Comparison of ENCODE assay signal across 15 cellular contexts in genomic region chrX:23195097-23195496, GRCh38.
DNase-seq lines count a peak whose midpoint lies in the region; ATAC-seq, FAIRE-seq and TF ChIP-seq lines count a peak whose summit lies in the region.
"Had no signal": no experiment of that assay in that cellular context is flagged by ENCODE, and none has a peak within 500 bp of the region (broad histone marks: within the 10 kb centered on the region; RNA-seq: fewer than 3 reads in every experiment).

No MANE protein-coding gene starts in this region.

- no peaks in the 10 kb centered on the region for H3K9me1 ChIP-seq in K562 (ENCODE audit: control insufficient read depth, insufficient read depth, low read length)

- no peaks in the 10 kb centered on the region for H3K9me2 ChIP-seq in neural cell (ENCODE audit: insufficient read depth, low read length)

- H3K36me3 ChIP-seq in HEK293 (ENCODE audit: control insufficient read depth in 2 of 2, insufficient read depth in 1 of 2, low read length in 2 of 2) (no peaks in the 10 kb centered on the region), K562 (ENCODE audit: control insufficient read depth, insufficient read depth, low read length) (no peaks in the 10 kb centered on the region), neural cell (ENCODE audit: insufficient read depth, low read length) (no peaks in the 10 kb centered on the region)

- POLR2A ChIA-PET in HEK293 (lab: Yijun Ruan, JAX) (no interaction called here), K562 (lab: Yijun Ruan, JAX) (no interaction called here)

- H3K27ac ChIP-seq in HEK293 (ENCODE audit: extremely low read depth, low read depth, low read length) = no peak overlapping the region
- no peak overlapping the region for H3K27ac ChIP-seq in K562 (ENCODE audit: extremely low read depth, low read depth, low read length)
- peak overlapping the region; percentile 58 for H3K27ac ChIP-seq in neural cell (ENCODE audit: low read length)

- TF ChIP-seq RAD21 in K562 (CRISPR knock-in tag; conservative IDR thresholded peaks at IDR 0.05 in 1 of 2, IDR thresholded peaks at IDR 0.05 in 1 of 2) (no peak), neural cell (conservative IDR thresholded peaks at IDR 0.05) (no peak)

- H3K9me3 ChIP-seq in HEK293 (ENCODE audit: control insufficient read depth, insufficient read depth, low read depth, low read length) = no peaks in the 10 kb centered on the region
- no peaks in the 10 kb centered on the region for H3K9me3 ChIP-seq in K562 (replicated peaks; ENCODE audit: control insufficient read depth, insufficient read depth, low read depth, low read length)
- no peaks in the 10 kb centered on the region for H3K9me3 ChIP-seq in neural cell (ENCODE audit: low read length)

- intact Hi-C loops in K562 (cut with micrococcal nuclease) = no loop called here

- H4K20me1 ChIP-seq in K562 (replicated peaks; ENCODE audit: control insufficient read depth, insufficient read depth, low read length) (no peaks in the 10 kb centered on the region), neural cell (ENCODE audit: insufficient read depth) (no peaks in the 10 kb centered on the region)

- no peak overlapping the region for H3K4me3 Mint-ChIP-seq in activated T-cell treated with anti-CD3 and anti-CD28 coated beads, Interleukin-2, amount 50 U/mL, for 72 hours
- H3K4me3 Mint-ChIP-seq: B cell; CD4-positive, alpha-beta T cell had no signal

- H3K4me1 ChIP-seq in HEK293 (ENCODE audit: control insufficient read depth, insufficient read depth, low read length) = no peaks in the 10 kb centered on the region
- no peaks in the 10 kb centered on the region for H3K4me1 ChIP-seq in K562 (replicated peaks in 1 of 2; ENCODE audit: control insufficient read depth in 2 of 2, insufficient read depth in 2 of 2, low read length in 2 of 2)

- H3K4me3 ChIP-seq in HEK293 (ENCODE audit: low read depth, low read length) (no peak overlapping the region), K562 (no peak overlapping the region), neural cell (ENCODE audit: low read length) (no peak overlapping the region)

- no TSS peak for BruUV-seq in K562 (replicated peaks; lab: Mats Ljungman, UMichigan)

- H3K27ac Mint-ChIP-seq in activated naive CD4-positive, alpha-beta T cell treated with anti-CD3 and anti-CD28 coated beads, Interleukin-2, amount 50 U/mL, for 72 hours = no peak overlapping the region
- H3K27ac Mint-ChIP-seq in activated T-cell treated with anti-CD3 and anti-CD28 coated beads, Interleukin-2, amount 50 U/mL, for 72 hours = no peak overlapping the region
- H3K27ac Mint-ChIP-seq: B cell; CD4-positive, alpha-beta T cell had no signal

- no peaks in the 10 kb centered on the region for H3K36me3 Mint-ChIP-seq in activated naive CD4-positive, alpha-beta T cell treated with anti-CD3 and anti-CD28 coated beads, Interleukin-2, amount 50 U/mL, for 72 hours
- H3K36me3 Mint-ChIP-seq in activated T-cell treated with anti-CD3 and anti-CD28 coated beads, Interleukin-2, amount 50 U/mL, for 72 hours (ENCODE audit: insufficient read depth in 2 of 2) = no peaks in the 10 kb centered on the region

- H3K9me3 Mint-ChIP-seq in activated naive CD4-positive, alpha-beta T cell treated with anti-CD3 and anti-CD28 coated beads, Interleukin-2, amount 50 U/mL, for 72 hours = no peaks in the 10 kb centered on the region
- no peaks in the 10 kb centered on the region for H3K9me3 Mint-ChIP-seq in activated T-cell treated with anti-CD3 and anti-CD28 coated beads, Interleukin-2, amount 50 U/mL, for 72 hours
- H3K9me3 Mint-ChIP-seq: CD4-positive, alpha-beta T cell had no signal

- TF ChIP-seq EP300 in K562 (IDR thresholded peaks at IDR 0.05; ENCODE audit: low read length) (no peak), neural cell (conservative IDR thresholded peaks at IDR 0.05; ENCODE audit: poor library complexity, severe bottlenecking) (no peak)

- H3K79me2 ChIP-seq in K562 (ENCODE audit: control insufficient read depth, insufficient read depth, low read length) = no peaks in the 10 kb centered on the region
- H3K79me2 ChIP-seq in neural cell (replicated peaks; ENCODE audit: insufficient read depth, low read length) = no peaks in the 10 kb centered on the region

- no peak for FAIRE-seq in K562 (lab: Jason Lieb, UNC)
- FAIRE-seq: A204.1 had no signal

- no peak for TF ChIP-seq POLR2A in K562 (conservative IDR thresholded peaks at IDR 0.05)

- no peak overlapping the region for H3K9ac ChIP-seq in K562 (ENCODE audit: insufficient read depth in 1 of 2, low read depth in 2 of 2, low read length in 2 of 2)
- H3K9ac ChIP-seq in neural cell (ENCODE audit: low read length) = no peak overlapping the region

- H2AFZ ChIP-seq in K562 (ENCODE audit: low read depth, low read length) (no peak overlapping the region), neural cell (ENCODE audit: low read depth, low read length) (no peak overlapping the region)

- no peak for ATAC-seq in K562
- no peak for ATAC-seq in activated naive CD4-positive, alpha-beta T cell treated with anti-CD3 and anti-CD28 coated beads, Interleukin-2, amount 50 U/mL, for 72 hours
- no peak for ATAC-seq in activated T-cell treated with anti-CD3 and anti-CD28 coated beads, Interleukin-2, amount 50 U/mL, for 72 hours (replicated peaks in 1 of 2)

- H3K27me3 Mint-ChIP-seq in activated T-cell treated with anti-CD3 and anti-CD28 coated beads, Interleukin-2, amount 50 U/mL, for 72 hours (ENCODE audit: low read depth) = peaks cover 12% of the 10 kb centered on the region
- H3K27me3 Mint-ChIP-seq: B cell; CD4-positive, alpha-beta T cell had no signal

- TF ChIP-seq CTCF in HEK293 (tag by site-specific recombination; IDR thresholded peaks at IDR 0.05) (no peak), K562 (IDR thresholded peaks at IDR 0.05 in 2 of 3, conservative IDR thresholded peaks at IDR 0.05 in 1 of 3; ENCODE audit: insufficient read depth in 2 of 3, low read depth in 1 of 3, low read length in 3 of 3) (no peak), neural cell (IDR thresholded peaks at IDR 0.05; ENCODE audit: poor library complexity, severe bottlenecking) (no peak)

- CTCF ChIA-PET in HEK293 (lab: Yijun Ruan, JAX) = no interaction called here
- CTCF ChIA-PET in K562 (lab: Yijun Ruan, JAX; ENCODE audit: low intra/inter-chr PET ratio) = no interaction called here

- H3K4me1 Mint-ChIP-seq in activated T-cell treated with anti-CD3 and anti-CD28 coated beads, Interleukin-2, amount 50 U/mL, for 72 hours (ENCODE audit: low read depth) = no peaks in the 10 kb centered on the region
- H3K4me1 Mint-ChIP-seq: B cell had no signal

- H3K4me2 ChIP-seq in K562 (ENCODE audit: insufficient read depth, low read length) = no peak overlapping the region
- H3K4me2 ChIP-seq in neural cell (ENCODE audit: low read length) = no peak overlapping the region

- WGBS in K562 (ENCODE audit: insufficient coverage, low coverage, missing lambda C conversion rate) = 0% methylated on average over 3 of the region's 3 CpGs

- DNase-seq in NCI-H226 (peak; percentile 67), K562 (ENCODE audit: extremely low read depth in 1 of 4, low spot score in 3 of 4) (no peak), Kasumi-1 (lab: John Stamatoyannopoulos, UW) (no peak)
- no peak for DNase-seq in activated naive CD4-positive, alpha-beta T cell treated with anti-CD3 and anti-CD28 coated beads, Interleukin-2, amount 50 U/mL, for 72 hours (ENCODE audit: low spot score in 2 of 2)
- no peak for DNase-seq in activated T-cell treated with anti-CD3 and anti-CD28 coated beads, Interleukin-2, amount 50 U/mL, for 72 hours
- DNase-seq in activated CD4-positive, alpha-beta T cell treated with anti-CD3 and anti-CD28 coated beads, Interleukin-2, amount 50 U/mL, for 48 hours = no peak
- DNase-seq: C1 segment of cervical spinal cord; Calu3; CD4-positive, alpha-beta T cell; DMS 273 treated with DMSO at 0.1 percent for 48 hours; HCEC 1CT had no signal

- in situ Hi-C loops in K562 (cut with MboI) = no loop called here

- H3K27me3 ChIP-seq in K562 (ENCODE audit: control insufficient read depth in 2 of 2, insufficient read depth in 2 of 2, low read length in 2 of 2) (no peaks in the 10 kb centered on the region), neural cell (ENCODE audit: insufficient read depth, low read depth, low read length) (no peaks in the 10 kb centered on the region)

- H3F3A ChIP-seq in neural cell (ENCODE audit: insufficient read depth, low read length, poor library complexity, severe bottlenecking) = no peaks in the 10 kb centered on the region

TF ChIP-seq in HEK293, 187 proteins besides CTCF, POLR2A, EP300 and RAD21 (continues in another document):
- peak; percentile 83 for TF ChIP-seq ZNF629 (tag by site-specific recombination; IDR thresholded peaks at IDR 0.05)

TF ChIP-seq in K562, 482 proteins besides CTCF, POLR2A, EP300 and RAD21 (continues in another document):
- TF ChIP-seq ATF3 (IDR thresholded peaks at IDR 0.05) = 0 out of 2 replicates have a peak, but pooled peaks have one; percentile 17
- no peak for TF ChIP-seq ATF3 (CRISPR knock-in tag; conservative IDR thresholded peaks at IDR 0.05)

TF ChIP-seq in neural cell, 6 proteins besides CTCF, POLR2A, EP300 and RAD21:
- TF ChIP-seq REST (IDR thresholded peaks at IDR 0.05; ENCODE audit: borderline replicate concordance) (peak; percentile 3), POLR2AphosphoS5 (IDR thresholded peaks at IDR 0.05) (no peak)

Comparison
In these comparisons a context has a peak if more than half of its experiments do, and no peak if none do; other contexts are left out.
1. Of the 44 proteins assayed by ChIP-seq in both K562 and HEK293: peak only in K562: none; only in HEK293: PRDM10 and ZEB2; in both: none; in neither: 42.